ENCODE assay signal across 2 cellular contexts in the genomic region with DNA sequence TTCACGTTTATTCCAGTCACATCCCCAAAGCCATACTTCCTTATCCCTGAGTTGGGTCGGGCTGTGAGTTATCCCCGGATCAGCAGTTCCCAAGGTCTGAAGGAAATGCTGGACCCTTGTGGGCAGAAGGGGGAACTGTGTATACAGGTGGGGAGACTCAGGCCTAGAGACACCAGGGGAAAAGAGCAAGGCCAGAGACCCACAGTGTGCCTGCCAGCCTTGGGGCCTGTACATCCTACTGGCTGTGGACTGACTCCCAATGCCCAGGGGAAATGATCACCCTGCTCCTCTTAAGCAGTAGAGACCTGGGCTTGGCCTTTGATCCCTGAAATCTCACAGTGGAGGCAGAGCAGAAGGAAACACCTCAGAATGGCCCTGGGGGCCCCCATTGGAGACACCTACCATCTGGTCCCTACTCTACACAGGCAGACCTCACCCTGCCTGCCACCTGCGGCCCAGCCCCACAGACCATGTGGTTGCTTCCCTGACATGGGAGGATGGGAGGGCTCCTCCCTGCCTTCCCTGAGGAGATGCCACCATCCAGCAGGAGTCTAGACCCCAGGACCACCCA.
TF ChIP-seq lines count a peak whose summit lies in the region.

No MANE protein-coding gene starts in this region.

TF ChIP-seq in SK-N-SH, 30 proteins besides CTCF, POLR2A, EP300 and RAD21 (continued from another document):
- TF ChIP-seq, protein P1, sequence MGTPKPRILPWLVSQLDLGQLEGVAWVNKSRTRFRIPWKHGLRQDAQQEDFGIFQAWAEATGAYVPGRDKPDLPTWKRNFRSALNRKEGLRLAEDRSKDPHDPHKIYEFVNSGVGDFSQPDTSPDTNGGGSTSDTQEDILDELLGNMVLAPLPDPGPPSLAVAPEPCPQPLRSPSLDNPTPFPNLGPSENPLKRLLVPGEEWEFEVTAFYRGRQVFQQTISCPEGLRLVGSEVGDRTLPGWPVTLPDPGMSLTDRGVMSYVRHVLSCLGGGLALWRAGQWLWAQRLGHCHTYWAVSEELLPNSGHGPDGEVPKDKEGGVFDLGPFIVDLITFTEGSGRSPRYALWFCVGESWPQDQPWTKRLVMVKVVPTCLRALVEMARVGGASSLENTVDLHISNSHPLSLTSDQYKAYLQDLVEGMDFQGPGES (IDR thresholded peaks at IDR 0.05; ENCODE audit: low read depth, low read length): no peak
- no peak for TF ChIP-seq ELF1 (IDR thresholded peaks at IDR 0.05)
- TF ChIP-seq MXI1 (IDR thresholded peaks at IDR 0.05; ENCODE audit: low read depth, low read length): no peak
- TF ChIP-seq, protein P2, sequence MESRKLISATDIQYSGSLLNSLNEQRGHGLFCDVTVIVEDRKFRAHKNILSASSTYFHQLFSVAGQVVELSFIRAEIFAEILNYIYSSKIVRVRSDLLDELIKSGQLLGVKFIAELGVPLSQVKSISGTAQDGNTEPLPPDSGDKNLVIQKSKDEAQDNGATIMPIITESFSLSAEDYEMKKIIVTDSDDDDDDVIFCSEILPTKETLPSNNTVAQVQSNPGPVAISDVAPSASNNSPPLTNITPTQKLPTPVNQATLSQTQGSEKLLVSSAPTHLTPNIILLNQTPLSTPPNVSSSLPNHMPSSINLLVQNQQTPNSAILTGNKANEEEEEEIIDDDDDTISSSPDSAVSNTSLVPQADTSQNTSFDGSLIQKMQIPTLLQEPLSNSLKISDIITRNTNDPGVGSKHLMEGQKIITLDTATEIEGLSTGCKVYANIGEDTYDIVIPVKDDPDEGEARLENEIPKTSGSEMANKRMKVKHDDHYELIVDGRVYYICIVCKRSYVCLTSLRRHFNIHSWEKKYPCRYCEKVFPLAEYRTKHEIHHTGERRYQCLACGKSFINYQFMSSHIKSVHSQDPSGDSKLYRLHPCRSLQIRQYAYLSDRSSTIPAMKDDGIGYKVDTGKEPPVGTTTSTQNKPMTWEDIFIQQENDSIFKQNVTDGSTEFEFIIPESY (IDR thresholded peaks at IDR 0.05; ENCODE audit: borderline replicate concordance, low read depth): no peak
- TF ChIP-seq TAF1 (IDR thresholded peaks at IDR 0.05; ENCODE audit: borderline replicate concordance, low read depth, low read length): no peak
- no peak for TF ChIP-seq YY1 (IDR thresholded peaks at IDR 0.05; ENCODE audit: low read depth)
- TF ChIP-seq RXRA (IDR thresholded peaks at IDR 0.05; ENCODE audit: borderline replicate concordance, low read depth): no peak
- no peak for TF ChIP-seq TEAD4 (IDR thresholded peaks at IDR 0.05; ENCODE audit: borderline replicate concordance, insufficient read depth)
- no peak for TF ChIP-seq SIN3A (IDR thresholded peaks at IDR 0.05; ENCODE audit: borderline replicate concordance, low read depth, low read length)
- no peak for TF ChIP-seq RCOR1 (IDR thresholded peaks at IDR 0.05; ENCODE audit: low read length)
- TF ChIP-seq FOSL2 (IDR thresholded peaks at IDR 0.05; ENCODE audit: borderline replicate concordance, low read depth): no peak

TF ChIP-seq in SK-N-SH treated with all-trans-retinoic acid at 6 μM for 48 hours, 23 proteins besides CTCF, POLR2A, EP300 and RAD21 (continued from another document):
- TF ChIP-seq, protein P3, sequence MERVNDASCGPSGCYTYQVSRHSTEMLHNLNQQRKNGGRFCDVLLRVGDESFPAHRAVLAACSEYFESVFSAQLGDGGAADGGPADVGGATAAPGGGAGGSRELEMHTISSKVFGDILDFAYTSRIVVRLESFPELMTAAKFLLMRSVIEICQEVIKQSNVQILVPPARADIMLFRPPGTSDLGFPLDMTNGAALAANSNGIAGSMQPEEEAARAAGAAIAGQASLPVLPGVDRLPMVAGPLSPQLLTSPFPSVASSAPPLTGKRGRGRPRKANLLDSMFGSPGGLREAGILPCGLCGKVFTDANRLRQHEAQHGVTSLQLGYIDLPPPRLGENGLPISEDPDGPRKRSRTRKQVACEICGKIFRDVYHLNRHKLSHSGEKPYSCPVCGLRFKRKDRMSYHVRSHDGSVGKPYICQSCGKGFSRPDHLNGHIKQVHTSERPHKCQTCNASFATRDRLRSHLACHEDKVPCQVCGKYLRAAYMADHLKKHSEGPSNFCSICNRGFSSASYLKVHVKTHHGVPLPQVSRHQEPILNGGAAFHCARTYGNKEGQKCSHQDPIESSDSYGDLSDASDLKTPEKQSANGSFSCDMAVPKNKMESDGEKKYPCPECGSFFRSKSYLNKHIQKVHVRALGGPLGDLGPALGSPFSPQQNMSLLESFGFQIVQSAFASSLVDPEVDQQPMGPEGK (CRISPR knock-in tag; IDR thresholded peaks at IDR 0.05; ENCODE audit: borderline replicate concordance): no peak
- TF ChIP-seq SNAI2 (CRISPR knock-in tag; IDR thresholded peaks at IDR 0.05): no peak
- TF ChIP-seq ZFP30 (CRISPR knock-in tag; IDR thresholded peaks at IDR 0.05): no peak
- TF ChIP-seq, protein P4, sequence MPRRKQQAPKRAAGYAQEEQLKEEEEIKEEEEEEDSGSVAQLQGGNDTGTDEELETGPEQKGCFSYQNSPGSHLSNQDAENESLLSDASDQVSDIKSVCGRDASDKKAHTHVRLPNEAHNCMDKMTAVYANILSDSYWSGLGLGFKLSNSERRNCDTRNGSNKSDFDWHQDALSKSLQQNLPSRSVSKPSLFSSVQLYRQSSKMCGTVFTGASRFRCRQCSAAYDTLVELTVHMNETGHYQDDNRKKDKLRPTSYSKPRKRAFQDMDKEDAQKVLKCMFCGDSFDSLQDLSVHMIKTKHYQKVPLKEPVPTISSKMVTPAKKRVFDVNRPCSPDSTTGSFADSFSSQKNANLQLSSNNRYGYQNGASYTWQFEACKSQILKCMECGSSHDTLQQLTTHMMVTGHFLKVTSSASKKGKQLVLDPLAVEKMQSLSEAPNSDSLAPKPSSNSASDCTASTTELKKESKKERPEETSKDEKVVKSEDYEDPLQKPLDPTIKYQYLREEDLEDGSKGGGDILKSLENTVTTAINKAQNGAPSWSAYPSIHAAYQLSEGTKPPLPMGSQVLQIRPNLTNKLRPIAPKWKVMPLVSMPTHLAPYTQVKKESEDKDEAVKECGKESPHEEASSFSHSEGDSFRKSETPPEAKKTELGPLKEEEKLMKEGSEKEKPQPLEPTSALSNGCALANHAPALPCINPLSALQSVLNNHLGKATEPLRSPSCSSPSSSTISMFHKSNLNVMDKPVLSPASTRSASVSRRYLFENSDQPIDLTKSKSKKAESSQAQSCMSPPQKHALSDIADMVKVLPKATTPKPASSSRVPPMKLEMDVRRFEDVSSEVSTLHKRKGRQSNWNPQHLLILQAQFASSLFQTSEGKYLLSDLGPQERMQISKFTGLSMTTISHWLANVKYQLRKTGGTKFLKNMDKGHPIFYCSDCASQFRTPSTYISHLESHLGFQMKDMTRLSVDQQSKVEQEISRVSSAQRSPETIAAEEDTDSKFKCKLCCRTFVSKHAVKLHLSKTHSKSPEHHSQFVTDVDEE (CRISPR knock-in tag; IDR thresholded peaks at IDR 0.05): no peak
- no peak for TF ChIP-seq ZFP3 (CRISPR knock-in tag; IDR thresholded peaks at IDR 0.05)
- TF ChIP-seq ZC3H10 (CRISPR knock-in tag; IDR thresholded peaks at IDR 0.05): no peak
- TF ChIP-seq PPARA (CRISPR knock-in tag; IDR thresholded peaks at IDR 0.05; ENCODE audit: borderline replicate concordance): no peak
